22 cellular contexts compared by ENCODE assay signal in the genomic region with DNA sequence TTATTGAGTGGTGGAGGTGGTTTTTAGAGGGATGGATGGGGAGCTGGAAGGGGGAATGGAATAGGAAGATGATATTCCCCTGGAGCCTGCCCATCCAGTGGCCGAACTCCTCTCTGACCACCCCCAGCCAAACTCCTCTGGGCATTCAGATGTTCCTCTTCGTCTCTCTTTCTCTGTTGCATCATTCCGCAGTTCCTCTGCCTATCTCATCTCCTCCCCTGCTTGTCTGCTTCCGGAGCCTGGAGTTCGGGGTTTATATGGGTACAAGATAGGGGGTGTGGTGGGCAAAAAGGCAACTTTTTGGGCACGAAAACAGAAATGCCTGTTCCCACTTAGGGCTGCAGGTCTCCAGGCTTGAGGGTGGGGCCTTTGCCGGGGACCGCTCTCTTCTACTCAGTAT.
"Had no signal": no experiment of that assay in that cellular context is flagged by ENCODE, and none has a peak within 500 bp of the region (broad histone marks: within the 10 kb centered on the region; RNA-seq: fewer than 3 reads in every experiment).

No MANE protein-coding gene starts in this region.

- H3K4me1 Mint-ChIP-seq: activated naive CD8-positive, alpha-beta T cell treated with anti-CD3 and anti-CD28 coated beads, Interleukin-2, amount 10 ng/mL, durations not matched to agents 7 days and 5 days; T-helper 17 cell had no signal

- H3K4me3 Mint-ChIP-seq: activated naive CD4-positive, alpha-beta T cell treated with anti-CD3 and anti-CD28 coated beads for 36 hours; activated naive CD8-positive, alpha-beta T cell treated with anti-CD3 and anti-CD28 coated beads, Interleukin-2, amount 10 ng/mL, durations not matched to agents 7 days and 5 days; brain; natural killer cell treated with Interleukin-12 subunit alpha and Interleukin-12 subunit beta and Interleukin-15 and Interleukin-18, amount 100 ng/mL, for 72 hours; T-helper 17 cell had no signal

- H3K27me3 Mint-ChIP-seq: brain; natural killer cell treated with Interleukin-12 subunit alpha and Interleukin-12 subunit beta and Interleukin-15 and Interleukin-18, amount 100 ng/mL, for 72 hours; T-helper 17 cell had no signal

- H3K27ac Mint-ChIP-seq: activated naive CD4-positive, alpha-beta T cell treated with anti-CD3 and anti-CD28 coated beads for 36 hours; activated naive CD8-positive, alpha-beta T cell treated with anti-CD3 and anti-CD28 coated beads, Interleukin-2, amount 10 ng/mL, durations not matched to agents 7 days and 5 days; brain; natural killer cell treated with Interleukin-12 subunit alpha and Interleukin-12 subunit beta and Interleukin-15 and Interleukin-18, amount 100 ng/mL, for 72 hours; T-helper 17 cell had no signal

- H3K36me3 Mint-ChIP-seq: activated naive CD8-positive, alpha-beta T cell treated with anti-CD3 and anti-CD28 coated beads, Interleukin-2, amount 10 ng/mL, durations not matched to agents 7 days and 5 days; brain; natural killer cell treated with Interleukin-12 subunit alpha and Interleukin-12 subunit beta and Interleukin-15 and Interleukin-18, amount 100 ng/mL, for 72 hours had no signal

- DNase-seq: activated CD4-positive, alpha-beta T cell treated with anti-CD3 and anti-CD28 coated beads for 4 hours; activated CD4-positive, alpha-beta T cell treated with anti-CD3 and anti-CD28 coated beads, Interleukin-2, amount 50 U/mL, for 4 hours; activated CD8-positive, alpha-beta memory T cell treated with anti-CD3 and anti-CD28 coated beads for 24 hours; activated effector memory CD4-positive, alpha-beta T cell treated with Interleukin-2 at 50 U/mL for 16 hours; activated naive CD4-positive, alpha-beta T cell treated with anti-CD3 and anti-CD28 coated beads for 36 hours; activated naive CD8-positive, alpha-beta T cell treated with anti-CD3 and anti-CD28 coated beads, Interleukin-2, amount 10 ng/mL, durations not matched to agents 7 days and 5 days; cerebellar nuclear complex; colonic mucosa; effector CD8-positive, alpha-beta T cell; left ventricle myocardium inferior; mesendoderm; posterior cingulate gyrus; right cardiac atrium; stimulated activated CD4-positive, alpha-beta T cell treated with anti-CD3 and anti-CD28 coated beads, Interleukin-2, amount 100 ng/mL, for 48 hours; stimulated activated naive CD8-positive, alpha-beta T cell treated with anti-CD3 and anti-CD28 coated beads, Interleukin-15, Interleukin-2, amounts not matched to agents 100 U/mL and 50 U/mL, for 24 hours; T-helper 17 cell; T1000; testis; transverse colon; uterus had no signal

- H3K9me3 Mint-ChIP-seq: activated naive CD4-positive, alpha-beta T cell treated with anti-CD3 and anti-CD28 coated beads for 36 hours; activated naive CD8-positive, alpha-beta T cell treated with anti-CD3 and anti-CD28 coated beads, Interleukin-2, amount 10 ng/mL, durations not matched to agents 7 days and 5 days; natural killer cell treated with Interleukin-12 subunit alpha and Interleukin-12 subunit beta and Interleukin-15 and Interleukin-18, amount 100 ng/mL, for 72 hours had no signal

- ATAC-seq: natural killer cell treated with Interleukin-12 subunit alpha and Interleukin-12 subunit beta and Interleukin-15 and Interleukin-18, amount 100 ng/mL, for 72 hours; right cardiac atrium; stimulated activated naive CD8-positive, alpha-beta T cell treated with anti-CD3 and anti-CD28 coated beads, Interleukin-15, Interleukin-2, amounts not matched to agents 100 U/mL and 50 U/mL, for 24 hours; T-helper 17 cell had no signal
